2 cellular contexts compared by ENCODE assay signal in the genomic region with DNA sequence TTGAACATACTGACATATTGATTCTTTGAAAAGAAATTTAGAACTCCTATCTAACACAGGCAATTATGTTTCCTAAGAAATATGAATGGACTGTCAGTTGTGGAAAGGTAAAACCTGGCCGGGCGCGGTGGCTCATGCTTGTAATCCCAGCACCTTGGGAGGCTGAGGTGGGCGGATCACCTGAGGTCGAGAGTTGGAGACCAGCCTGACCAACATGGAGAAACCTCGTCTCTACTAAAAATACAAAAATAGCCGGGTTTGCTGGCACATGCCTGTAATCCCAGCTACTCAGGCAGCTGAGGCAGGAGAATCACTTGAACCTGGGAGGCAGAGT. TPM values are rescaled to one million over a fixed set of nuclear protein-coding genes. Genes with fewer than 3 reads are reported as not detected.
"Had no signal": no experiment of that assay in that cellular context is flagged by ENCODE, and none has a peak within 500 bp of the region (broad histone marks: within the 10 kb centered on the region; RNA-seq: fewer than 3 reads in every experiment).

No MANE protein-coding gene starts in this region.

RNA-seq across cellular contexts. Expression of gene SUGCT, which starts 13.4 kb away (rescaled TPM):
- total RNA-seq: activated CD4-positive, alpha-beta memory T cell treated with anti-CD3 and anti-CD28 coated beads, Interleukin-2, amount 10 ng/mL, durations not matched to agents 7 days and 5 days; activated CD4-positive, alpha-beta T cell treated with anti-CD3 and anti-CD28 coated beads, Interleukin-2, amount 10 ng/mL, durations not matched to agents 7 days and 5 days had no signal
